In genomic region chr22:45508814-45509213, GRCh38 we compare ENCODE assay signal across 20 cellular contexts. TPM values are rescaled to one million over a fixed set of nuclear protein-coding genes. Genes with fewer than 3 reads are reported as not detected.
"Had no signal": no experiment of that assay in that cellular context is flagged by ENCODE, and none has a peak within 500 bp of the region (broad histone marks: within the 10 kb centered on the region; RNA-seq: fewer than 3 reads in every experiment).

No MANE protein-coding gene starts in this region.

- H3K36me3 Mint-ChIP-seq: activated naive CD4-positive, alpha-beta T cell treated with anti-CD3 and anti-CD28 coated beads, Interleukin-2, amount 10 ng/mL, durations not matched to agents 7 days and 5 days; naive thymus-derived CD8-positive, alpha-beta T cell; stimulated activated naive B cell treated with anti-CD40 and anti-IgM and Interleukin-4, amounts not matched to agents 10 μg/mL and 1 μg/mL and 100 μg/mL, for 72 hours had no signal

- H3K27me3 ChIP-seq: right atrium auricular region had no signal

- FAIRE-seq: astrocyte, endometrium, islet of Langerhans had no signal

- H3K9me3 Mint-ChIP-seq: activated naive CD4-positive, alpha-beta T cell treated with anti-CD3 and anti-CD28 coated beads, Interleukin-2, amount 10 ng/mL, durations not matched to agents 7 days and 5 days; activated T-helper 2 cell treated with anti-CD3 and anti-CD28 coated beads, Interferon-gamma antibody, Interleukin-2, Interleukin-4, amounts not matched to agents 10 μg/mL and 5 μg/mL and 100 μg/mL, durations not matched to agents 14 hours and 24 hours and 36 hours; naive thymus-derived CD8-positive, alpha-beta T cell; stimulated activated naive B cell treated with anti-CD40 and anti-IgM and Interleukin-4, amounts not matched to agents 10 μg/mL and 1 μg/mL and 100 μg/mL, for 72 hours had no signal

- H3K27me3 Mint-ChIP-seq: progenitor cell of endocrine pancreas had no signal

- H3K27ac Mint-ChIP-seq: activated naive CD4-positive, alpha-beta T cell treated with anti-CD3 and anti-CD28 coated beads, Interleukin-2, amount 10 ng/mL, durations not matched to agents 7 days and 5 days; activated T-helper 2 cell treated with anti-CD3 and anti-CD28 coated beads, Interferon-gamma antibody, Interleukin-2, Interleukin-4, amounts not matched to agents 10 μg/mL and 5 μg/mL and 100 μg/mL, durations not matched to agents 14 hours and 24 hours and 36 hours; progenitor cell of endocrine pancreas; stimulated activated naive B cell treated with anti-CD40 and anti-IgM and Interleukin-4, amounts not matched to agents 10 μg/mL and 1 μg/mL and 100 μg/mL, for 72 hours had no signal

- H3K4me3 ChIP-seq: right atrium auricular region, skin epidermis, tibial nerve had no signal

- H3K36me3 ChIP-seq: right atrium auricular region, tibial nerve had no signal

- DNase-seq: activated CD4-positive, alpha-beta T cell treated with anti-CD3 and anti-CD28 coated beads for 1 hour; activated CD4-positive, alpha-beta T cell treated with anti-CD3 and anti-CD28 coated beads, Interleukin-2, amount 50 U/mL, for 4 hours; activated naive CD4-positive, alpha-beta T cell treated with anti-CD3 and anti-CD28 coated beads, Interleukin-2, amount 10 ng/mL, durations not matched to agents 7 days and 5 days; activated T-cell treated with anti-CD3 and anti-CD28 coated beads for 4 hours; foreskin melanocyte; occipital lobe; stimulated activated CD4-positive, alpha-beta T cell treated with anti-CD3 and anti-CD28 coated beads, Interleukin-15, amount 100 ng/mL, for 24 hours; stimulated activated CD4-positive, alpha-beta T cell treated with anti-CD3 and anti-CD28 coated beads, Interleukin-4, amount 100 ng/mL, for 1 hour; stimulated activated naive B cell treated with anti-CD40 and anti-IgM and Interleukin-4, amounts not matched to agents 10 μg/mL and 1 μg/mL and 100 μg/mL, for 72 hours; substantia nigra; T-helper 9 cell had no signal

- H3K4me3 Mint-ChIP-seq: activated naive CD4-positive, alpha-beta T cell treated with anti-CD3 and anti-CD28 coated beads, Interleukin-2, amount 10 ng/mL, durations not matched to agents 7 days and 5 days; naive thymus-derived CD8-positive, alpha-beta T cell; stimulated activated naive B cell treated with anti-CD40 and anti-IgM and Interleukin-4, amounts not matched to agents 10 μg/mL and 1 μg/mL and 100 μg/mL, for 72 hours had no signal

- H3K27ac ChIP-seq: right atrium auricular region had no signal

- H3K9me3 ChIP-seq: right atrium auricular region, tibial nerve had no signal

- ATAC-seq: naive thymus-derived CD8-positive, alpha-beta T cell; stimulated activated naive B cell treated with anti-CD40 and anti-IgM and Interleukin-4, amounts not matched to agents 10 μg/mL and 1 μg/mL and 100 μg/mL, for 72 hours had no signal

RNA-seq across cellular contexts. Expression of gene FBLN1, which starts 6.1 kb away (rescaled TPM):
- total RNA-seq: activated T-helper 2 cell treated with anti-CD3 and anti-CD28 coated beads, Interferon-gamma antibody, Interleukin-2, Interleukin-4, amounts not matched to agents 10 μg/mL and 5 μg/mL and 100 μg/mL, durations not matched to agents 14 hours and 24 hours and 36 hours; naive thymus-derived CD8-positive, alpha-beta T cell had no signal
- polyA plus RNA-seq: naive thymus-derived CD8-positive, alpha-beta T cell had no signal
